33 cellular contexts compared by ENCODE assay signal in the genomic region with DNA sequence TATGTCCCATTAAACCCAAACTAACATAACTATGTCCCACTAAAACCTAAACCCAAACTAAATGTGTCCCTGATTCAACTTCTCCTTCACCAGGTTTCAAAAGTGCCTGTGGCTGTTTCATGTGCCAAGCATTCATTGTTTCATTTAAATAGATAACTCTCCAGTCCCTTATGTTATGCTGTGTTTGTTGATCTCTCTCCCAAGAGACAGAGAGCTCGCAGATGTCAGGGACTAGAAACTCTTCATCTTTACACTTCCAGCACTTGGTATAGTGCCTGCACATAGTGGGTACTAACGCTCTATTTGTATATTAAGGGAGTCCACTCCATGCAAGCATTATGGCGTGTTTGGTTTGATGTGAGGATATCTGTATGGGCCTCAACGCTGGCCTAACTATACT.
"Had no signal": no experiment of that assay in that cellular context is flagged by ENCODE, and none has a peak within 500 bp of the region (broad histone marks: within the 10 kb centered on the region; RNA-seq: fewer than 3 reads in every experiment).

No MANE protein-coding gene starts in this region.

- H3K36me3 ChIP-seq: adrenal gland, brain microvascular endothelial cell, breast epithelium had no signal

- DNase-seq: activated B cell treated with CpG ODN at 0.5 μM for 24 hours; activated CD4-positive, alpha-beta memory T cell treated with anti-CD3 and anti-CD28 coated beads for 36 hours; activated CD4-positive, alpha-beta T cell treated with anti-CD3 and anti-CD28 coated beads for 4 hours; activated CD4-positive, alpha-beta T cell treated with anti-CD3 and anti-CD28 coated beads, Interleukin-2, amount 10 ng/mL, durations not matched to agents 24 days and 14 days; activated CD4-positive, alpha-beta T cell treated with anti-CD3 and anti-CD28 coated beads, Interleukin-2, amount 50 U/mL, for 1 hour; activated CD4-positive, alpha-beta T cell treated with anti-CD3 and anti-CD28 coated beads, Interleukin-2, amount 50 U/mL, for 4 hours; activated CD4-positive, CD25-positive, alpha-beta regulatory T cell treated with anti-CD3 and anti-CD28 coated beads, Interleukin-2, amount 50 U/mL, for 72 hours; activated CD8-positive, alpha-beta memory T cell treated with anti-CD3 and anti-CD28 coated beads, Interleukin-2, amount 50 U/mL, for 4 hours; activated CD8-positive, alpha-beta T cell treated with anti-CD3 and anti-CD28 coated beads for 36 hours; activated effector memory CD4-positive, alpha-beta T cell treated with anti-CD3 and anti-CD28 coated beads, Interleukin-2, amount 50 U/mL, for 16 hours; activated gamma-delta T cell treated with Interleukin-2 at 50 U/mL for 16 hours; activated naive CD4-positive, alpha-beta T cell; activated naive CD4-positive, alpha-beta T cell treated with anti-CD3 and anti-CD28 coated beads for 36 hours; activated naive CD4-positive, alpha-beta T cell treated with anti-CD3 and anti-CD28 coated beads, Interleukin-2, amount 50 U/mL, for 16 hours; activated naive CD8-positive, alpha-beta T cell treated with anti-CD3 and anti-CD28 coated beads for 36 hours; activated T-cell treated with anti-CD3 and anti-CD28 coated beads for 4 hours; activated T-cell treated with anti-CD3 and anti-CD28 coated beads, Interleukin-2, amount 50 U/mL, for 1 hour; activated T-cell treated with anti-CD3 and anti-CD28 coated beads, Interleukin-2, amount 50 U/mL, for 4 hours; activated T-cell treated with anti-CD3 and anti-CD28 coated beads, Interleukin-2, amount 50 U/mL, for 72 hours; adrenal gland; amniotic stem cell; aorta; body of pancreas; brain microvascular endothelial cell; caudate nucleus; cerebellar nuclear complex; T-helper 1 cell; T-helper 2 cell; T-helper 9 cell had no signal

- H3K4me1 ChIP-seq: adrenal gland, body of pancreas, breast epithelium had no signal

- H3K4me3 ChIP-seq: adrenal gland, body of pancreas, breast epithelium had no signal

- ATAC-seq: activated CD8-positive, alpha-beta T cell treated with anti-CD3 and anti-CD28 coated beads for 36 hours; activated naive CD4-positive, alpha-beta T cell treated with anti-CD3 and anti-CD28 coated beads, Interleukin-2, amount 50 U/mL, for 72 hours; activated T-cell treated with anti-CD3 and anti-CD28 coated beads, Interleukin-2, amount 50 U/mL, for 4 hours; activated T-cell treated with anti-CD3 and anti-CD28 coated beads, Interleukin-2, amount 50 U/mL, for 72 hours; activated T-helper 17 cell treated with anti-CD3 and anti-CD28 coated beads, Interleukin-2, amount 50 U/mL, for 72 hours; body of pancreas had no signal

- H3K27me3 ChIP-seq: adrenal gland, body of pancreas, brain microvascular endothelial cell, breast epithelium had no signal

- H3K27ac ChIP-seq: adrenal gland, body of pancreas, brain microvascular endothelial cell, breast epithelium, VCaP had no signal

- H3K9me3 ChIP-seq: adrenal gland, body of pancreas, breast epithelium had no signal
